In the genomic region with DNA sequence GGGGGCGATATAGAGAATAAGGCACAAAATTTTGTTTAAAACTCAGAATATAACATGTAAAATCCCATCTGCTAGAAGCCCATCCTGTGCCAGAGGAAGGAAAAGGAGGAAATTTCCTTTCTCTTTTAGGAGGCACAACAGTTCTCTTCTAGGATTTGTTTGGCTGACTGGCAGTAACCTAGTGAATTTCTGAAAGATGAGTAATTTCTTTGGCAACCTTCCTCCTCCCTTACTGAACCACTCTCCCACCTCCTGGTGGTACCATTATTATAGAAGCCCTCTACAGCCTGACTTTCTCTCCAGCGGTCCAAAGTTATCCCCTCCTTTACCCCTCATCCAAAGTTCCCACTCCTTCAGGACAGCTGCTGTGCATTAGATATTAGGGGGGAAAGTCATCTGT, we compare ENCODE assay signal across 15 cellular contexts.
DNase-seq lines count a peak whose midpoint lies in the region; ATAC-seq and TF ChIP-seq lines count a peak whose summit lies in the region.
"Had no signal": no experiment of that assay in that cellular context is flagged by ENCODE, and none has a peak within 500 bp of the region (broad histone marks: within the 10 kb centered on the region; RNA-seq: fewer than 3 reads in every experiment).

No MANE protein-coding gene starts in this region.

- TF ChIP-seq CTCF in astrocyte of the cerebellum (IDR thresholded peaks at IDR 0.05; ENCODE audit: low read depth, low read length, missing control alignments), result peak; percentile 36

- ATAC-seq in GM18520 (IDR thresholded peaks at IDR 0.05; ENCODE audit: unreplicated experiment) (no peak), GM21737 (IDR thresholded peaks at IDR 0.05; ENCODE audit: unreplicated experiment) (no peak), HG02885 (IDR thresholded peaks at IDR 0.05; ENCODE audit: poor library complexity, unreplicated experiment) (no peak)
- ATAC-seq: GM23338, K562 had no signal

- in situ Hi-C loops in astrocyte of the cerebellum (cut with HindIII; ENCODE audit: low sequenced_read_pairs), result loop anchor here (10.0 kb wide), 1 partner anchor 137 kb away; no protein-coding TSS in a partner anchor

- DNase-seq in AG08395 (ENCODE audit: low spot score) (peak; percentile 60), HS-27A (ENCODE audit: low read depth) (peak; percentile 40), astrocyte of the cerebellum (ENCODE audit: low read depth) (peak; percentile 73), iris pigment epithelial cell (ENCODE audit: low read depth) (peak; percentile 63), AML-193 (lab: John Stamatoyannopoulos, UW) (no peak)
- DNase-seq: activated naive CD8-positive, alpha-beta T cell treated with anti-CD3 and anti-CD28 coated beads, Interleukin-2, amount 10 ng/mL, durations not matched to agents 7 days and 5 days; CD4-positive, alpha-beta T cell; stimulated activated CD4-positive, alpha-beta T cell treated with anti-CD3 and anti-CD28 coated beads, Interleukin-15, amount 100 ng/mL, for 24 hours; T-helper 9 cell had no signal

- H3K4me3 ChIP-seq in astrocyte of the cerebellum (ENCODE audit: low read depth, low read length), result no peak overlapping the region
- H3K4me3 ChIP-seq: GM23338, K562, vagina had no signal

Comparison
In these comparisons a context has a peak if more than half of its experiments do, and no peak if none do; other contexts are left out.
1. DNase-seq: peak in AG08395 (single experiment), HS-27A (single experiment), astrocyte of the cerebellum (single experiment) and iris pigment epithelial cell (single experiment); none in AML-193 (0 of 2).